ENCODE assay signal across 1 cellular context in the genomic region with DNA sequence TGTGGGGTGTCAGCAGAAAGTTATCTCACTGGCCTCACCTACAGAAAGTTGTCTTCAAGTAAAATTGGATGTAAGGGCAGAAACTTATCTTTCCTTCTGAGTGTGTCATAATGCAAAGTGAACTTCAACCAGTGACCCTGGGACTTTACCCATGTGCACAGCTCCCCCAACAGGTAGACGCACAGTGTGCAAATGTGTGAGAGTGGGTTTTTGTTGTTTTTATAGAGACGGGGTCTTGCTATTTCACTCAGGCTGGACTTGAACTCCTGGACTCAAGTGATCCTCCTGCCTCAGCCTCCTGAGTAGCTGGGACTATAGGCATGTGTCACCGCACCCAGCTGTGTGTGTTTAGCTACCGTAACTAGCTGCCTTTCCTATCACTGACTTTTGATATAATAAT.
TF ChIP-seq lines count a peak whose summit lies in the region.

No MANE protein-coding gene starts in this region.

TF ChIP-seq in GM23338, 12 proteins besides CTCF, POLR2A, EP300 and RAD21:
- TF ChIP-seq POLR2AphosphoS5 (IDR thresholded peaks at IDR 0.05; ENCODE audit: low read depth) (no peak), STAT1 (IDR thresholded peaks at IDR 0.05; ENCODE audit: unreplicated experiment) (no peak), NANOG (IDR thresholded peaks at IDR 0.05; ENCODE audit: borderline replicate concordance) (no peak), CREB1 (CRISPR knock-in tag; IDR thresholded peaks at IDR 0.05; ENCODE audit: low read depth) (no peak), ZNF114 (CRISPR knock-in tag; IDR thresholded peaks at IDR 0.05) (no peak), EZH2phosphoT487 (IDR thresholded peaks at IDR 0.05; ENCODE audit: unreplicated experiment) (no peak), ZNF331 (CRISPR knock-in tag; IDR thresholded peaks at IDR 0.05; ENCODE audit: low read depth) (no peak), JUNB (IDR thresholded peaks at IDR 0.05; ENCODE audit: unreplicated experiment) (no peak), EZH2 (IDR thresholded peaks at IDR 0.05; ENCODE audit: low read depth, unreplicated experiment) (no peak)
- TF ChIP-seq, protein P1, sequence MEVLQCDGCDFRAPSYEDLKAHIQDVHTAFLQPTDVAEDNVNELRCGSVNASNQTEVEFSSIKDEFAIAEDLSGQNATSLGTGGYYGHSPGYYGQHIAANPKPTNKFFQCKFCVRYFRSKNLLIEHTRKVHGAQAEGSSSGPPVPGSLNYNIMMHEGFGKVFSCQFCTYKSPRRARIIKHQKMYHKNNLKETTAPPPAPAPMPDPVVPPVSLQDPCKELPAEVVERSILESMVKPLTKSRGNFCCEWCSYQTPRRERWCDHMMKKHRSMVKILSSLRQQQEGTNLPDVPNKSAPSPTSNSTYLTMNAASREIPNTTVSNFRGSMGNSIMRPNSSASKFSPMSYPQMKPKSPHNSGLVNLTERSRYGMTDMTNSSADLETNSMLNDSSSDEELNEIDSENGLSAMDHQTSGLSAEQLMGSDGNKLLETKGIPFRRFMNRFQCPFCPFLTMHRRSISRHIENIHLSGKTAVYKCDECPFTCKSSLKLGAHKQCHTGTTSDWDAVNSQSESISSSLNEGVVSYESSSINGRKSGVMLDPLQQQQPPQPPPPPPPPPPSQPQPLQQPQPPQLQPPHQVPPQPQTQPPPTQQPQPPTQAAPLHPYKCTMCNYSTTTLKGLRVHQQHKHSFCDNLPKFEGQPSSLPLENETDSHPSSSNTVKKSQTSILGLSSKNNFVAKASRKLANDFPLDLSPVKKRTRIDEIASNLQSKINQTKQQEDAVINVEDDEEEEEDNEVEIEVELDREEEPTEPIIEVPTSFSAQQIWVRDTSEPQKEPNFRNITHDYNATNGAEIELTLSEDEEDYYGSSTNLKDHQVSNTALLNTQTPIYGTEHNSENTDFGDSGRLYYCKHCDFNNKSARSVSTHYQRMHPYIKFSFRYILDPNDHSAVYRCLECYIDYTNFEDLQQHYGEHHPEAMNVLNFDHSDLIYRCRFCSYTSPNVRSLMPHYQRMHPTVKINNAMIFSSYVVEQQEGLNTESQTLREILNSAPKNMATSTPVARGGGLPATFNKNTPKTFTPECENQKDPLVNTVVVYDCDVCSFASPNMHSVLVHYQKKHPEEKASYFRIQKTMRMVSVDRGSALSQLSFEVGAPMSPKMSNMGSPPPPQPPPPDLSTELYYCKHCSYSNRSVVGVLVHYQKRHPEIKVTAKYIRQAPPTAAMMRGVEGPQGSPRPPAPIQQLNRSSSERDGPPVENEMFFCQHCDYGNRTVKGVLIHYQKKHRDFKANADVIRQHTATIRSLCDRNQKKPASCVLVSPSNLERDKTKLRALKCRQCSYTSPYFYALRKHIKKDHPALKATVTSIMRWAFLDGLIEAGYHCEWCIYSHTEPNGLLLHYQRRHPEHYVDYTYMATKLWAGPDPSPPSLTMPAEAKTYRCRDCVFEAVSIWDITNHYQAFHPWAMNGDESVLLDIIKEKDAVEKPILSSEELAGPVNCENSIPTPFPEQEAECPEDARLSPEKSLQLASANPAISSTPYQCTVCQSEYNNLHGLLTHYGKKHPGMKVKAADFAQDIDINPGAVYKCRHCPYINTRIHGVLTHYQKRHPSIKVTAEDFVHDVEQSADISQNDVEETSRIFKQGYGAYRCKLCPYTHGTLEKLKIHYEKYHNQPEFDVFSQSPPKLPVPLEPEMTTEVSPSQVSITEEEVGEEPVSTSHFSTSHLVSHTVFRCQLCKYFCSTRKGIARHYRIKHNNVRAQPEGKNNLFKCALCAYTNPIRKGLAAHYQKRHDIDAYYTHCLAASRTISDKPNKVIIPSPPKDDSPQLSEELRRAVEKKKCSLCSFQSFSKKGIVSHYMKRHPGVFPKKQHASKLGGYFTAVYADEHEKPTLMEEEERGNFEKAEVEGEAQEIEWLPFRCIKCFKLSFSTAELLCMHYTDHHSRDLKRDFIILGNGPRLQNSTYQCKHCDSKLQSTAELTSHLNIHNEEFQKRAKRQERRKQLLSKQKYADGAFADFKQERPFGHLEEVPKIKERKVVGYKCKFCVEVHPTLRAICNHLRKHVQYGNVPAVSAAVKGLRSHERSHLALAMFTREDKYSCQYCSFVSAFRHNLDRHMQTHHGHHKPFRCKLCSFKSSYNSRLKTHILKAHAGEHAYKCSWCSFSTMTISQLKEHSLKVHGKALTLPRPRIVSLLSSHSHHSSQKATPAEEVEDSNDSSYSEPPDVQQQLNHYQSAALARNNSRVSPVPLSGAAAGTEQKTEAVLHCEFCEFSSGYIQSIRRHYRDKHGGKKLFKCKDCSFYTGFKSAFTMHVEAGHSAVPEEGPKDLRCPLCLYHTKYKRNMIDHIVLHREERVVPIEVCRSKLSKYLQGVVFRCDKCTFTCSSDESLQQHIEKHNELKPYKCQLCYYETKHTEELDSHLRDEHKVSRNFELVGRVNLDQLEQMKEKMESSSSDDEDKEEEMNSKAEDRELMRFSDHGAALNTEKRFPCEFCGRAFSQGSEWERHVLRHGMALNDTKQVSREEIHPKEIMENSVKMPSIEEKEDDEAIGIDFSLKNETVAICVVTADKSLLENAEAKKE (CRISPR knock-in tag; IDR thresholded peaks at IDR 0.05) = no peak
- TF ChIP-seq, protein P2, sequence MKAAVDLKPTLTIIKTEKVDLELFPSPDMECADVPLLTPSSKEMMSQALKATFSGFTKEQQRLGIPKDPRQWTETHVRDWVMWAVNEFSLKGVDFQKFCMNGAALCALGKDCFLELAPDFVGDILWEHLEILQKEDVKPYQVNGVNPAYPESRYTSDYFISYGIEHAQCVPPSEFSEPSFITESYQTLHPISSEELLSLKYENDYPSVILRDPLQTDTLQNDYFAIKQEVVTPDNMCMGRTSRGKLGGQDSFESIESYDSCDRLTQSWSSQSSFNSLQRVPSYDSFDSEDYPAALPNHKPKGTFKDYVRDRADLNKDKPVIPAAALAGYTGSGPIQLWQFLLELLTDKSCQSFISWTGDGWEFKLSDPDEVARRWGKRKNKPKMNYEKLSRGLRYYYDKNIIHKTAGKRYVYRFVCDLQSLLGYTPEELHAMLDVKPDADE (IDR thresholded peaks at IDR 0.05) = no peak
- TF ChIP-seq, protein P3, sequence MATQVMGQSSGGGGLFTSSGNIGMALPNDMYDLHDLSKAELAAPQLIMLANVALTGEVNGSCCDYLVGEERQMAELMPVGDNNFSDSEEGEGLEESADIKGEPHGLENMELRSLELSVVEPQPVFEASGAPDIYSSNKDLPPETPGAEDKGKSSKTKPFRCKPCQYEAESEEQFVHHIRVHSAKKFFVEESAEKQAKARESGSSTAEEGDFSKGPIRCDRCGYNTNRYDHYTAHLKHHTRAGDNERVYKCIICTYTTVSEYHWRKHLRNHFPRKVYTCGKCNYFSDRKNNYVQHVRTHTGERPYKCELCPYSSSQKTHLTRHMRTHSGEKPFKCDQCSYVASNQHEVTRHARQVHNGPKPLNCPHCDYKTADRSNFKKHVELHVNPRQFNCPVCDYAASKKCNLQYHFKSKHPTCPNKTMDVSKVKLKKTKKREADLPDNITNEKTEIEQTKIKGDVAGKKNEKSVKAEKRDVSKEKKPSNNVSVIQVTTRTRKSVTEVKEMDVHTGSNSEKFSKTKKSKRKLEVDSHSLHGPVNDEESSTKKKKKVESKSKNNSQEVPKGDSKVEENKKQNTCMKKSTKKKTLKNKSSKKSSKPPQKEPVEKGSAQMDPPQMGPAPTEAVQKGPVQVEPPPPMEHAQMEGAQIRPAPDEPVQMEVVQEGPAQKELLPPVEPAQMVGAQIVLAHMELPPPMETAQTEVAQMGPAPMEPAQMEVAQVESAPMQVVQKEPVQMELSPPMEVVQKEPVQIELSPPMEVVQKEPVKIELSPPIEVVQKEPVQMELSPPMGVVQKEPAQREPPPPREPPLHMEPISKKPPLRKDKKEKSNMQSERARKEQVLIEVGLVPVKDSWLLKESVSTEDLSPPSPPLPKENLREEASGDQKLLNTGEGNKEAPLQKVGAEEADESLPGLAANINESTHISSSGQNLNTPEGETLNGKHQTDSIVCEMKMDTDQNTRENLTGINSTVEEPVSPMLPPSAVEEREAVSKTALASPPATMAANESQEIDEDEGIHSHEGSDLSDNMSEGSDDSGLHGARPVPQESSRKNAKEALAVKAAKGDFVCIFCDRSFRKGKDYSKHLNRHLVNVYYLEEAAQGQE (IDR thresholded peaks at IDR 0.05; ENCODE audit: unreplicated experiment) = no peak
